Comparison of ENCODE assay signal across 11 cellular contexts in genomic region chrX:133745361-133745760, GRCh38.
DNase-seq lines count a peak whose midpoint lies in the region; ATAC-seq, FAIRE-seq and TF ChIP-seq lines count a peak whose summit lies in the region.
"Had no signal": no experiment of that assay in that cellular context is flagged by ENCODE, and none has a peak within 500 bp of the region (broad histone marks: within the 10 kb centered on the region; RNA-seq: fewer than 3 reads in every experiment).

No MANE protein-coding gene starts in this region.

- peak; percentile 22 for TF ChIP-seq CTCF in GM12864 (IDR thresholded peaks at IDR 0.05; ENCODE audit: low read depth, low read length, missing control alignments)

- no peaks in the 10 kb centered on the region for H3K36me3 Mint-ChIP-seq in activated naive CD8-positive, alpha-beta T cell treated with anti-CD3 and anti-CD28 coated beads for 36 hours

- ATAC-seq in GM19043 (IDR thresholded peaks at IDR 0.05; ENCODE audit: low read depth, unreplicated experiment) (peak; percentile 62), HG03025 (IDR thresholded peaks at IDR 0.05; ENCODE audit: low FRiP score, unreplicated experiment) (peak; percentile 80)

- H3K9me3 Mint-ChIP-seq in activated naive CD8-positive, alpha-beta T cell treated with anti-CD3 and anti-CD28 coated beads for 36 hours = no peaks in the 10 kb centered on the region

- FAIRE-seq in GM12892 (lab: Jason Lieb, UNC) = no peak

- peaks cover 34% of the 10 kb centered on the region for H3K4me1 Mint-ChIP-seq in activated naive CD8-positive, alpha-beta T cell treated with anti-CD3 and anti-CD28 coated beads for 36 hours

- no peak overlapping the region for H3K4me3 ChIP-seq in GM12864 (ENCODE audit: low read depth, low read length)

- H3K27ac Mint-ChIP-seq in activated naive CD8-positive, alpha-beta T cell treated with anti-CD3 and anti-CD28 coated beads for 36 hours = peak overlapping the region; percentile 56

- H3K4me3 Mint-ChIP-seq in activated naive CD8-positive, alpha-beta T cell treated with anti-CD3 and anti-CD28 coated beads for 36 hours = no peak overlapping the region

- DNase-seq in GM12864 (ENCODE audit: low read depth) (no peak), NCI-H2081 treated with DMSO at 0.1 percent for 48 hours (lab: John Stamatoyannopoulos, UW) (no peak), GM12892 (ENCODE audit: insufficient read length) (no peak), AG20443 (ENCODE audit: low spot score) (no peak), COR-L47 (lab: John Stamatoyannopoulos, UW) (no peak)
- DNase-seq in activated naive CD8-positive, alpha-beta T cell treated with anti-CD3 and anti-CD28 coated beads for 36 hours = no peak
- DNase-seq: DMS79 treated with DMSO at 0.1 percent for 48 hours; SHP77; stimulated activated CD4-positive, alpha-beta T cell treated with anti-CD3 and anti-CD28 coated beads, Interleukin-2, amount 100 ng/mL, for 48 hours had no signal

- TF ChIP-seq POLR2A in GM12892 (IDR thresholded peaks at IDR 0.05; ENCODE audit: low read depth, low read length) = no peak

- no peaks in the 10 kb centered on the region for H3K27me3 Mint-ChIP-seq in activated naive CD8-positive, alpha-beta T cell treated with anti-CD3 and anti-CD28 coated beads for 36 hours
